ENCODE assay signal across 18 cellular contexts in the genomic region with DNA sequence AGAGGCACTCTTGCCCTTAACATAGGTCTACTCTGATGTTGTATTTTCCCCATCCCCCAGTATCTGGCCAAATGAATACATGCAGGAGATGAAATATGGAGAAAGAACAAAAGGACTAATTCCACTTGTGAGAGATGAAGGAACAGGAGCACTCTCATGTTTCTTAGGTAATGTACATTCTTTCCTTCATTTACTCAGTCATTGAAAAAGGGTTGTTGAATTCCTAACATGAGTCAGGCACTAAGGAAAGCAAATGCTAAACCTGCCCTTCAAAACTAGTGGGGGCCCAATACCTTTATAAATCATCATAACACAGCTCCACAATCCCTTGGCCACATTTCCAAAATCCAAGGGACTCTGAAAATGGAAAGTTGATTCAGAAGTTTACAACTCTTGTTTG.
A peak's percentile ranks its signal among the peaks of the same experiment; 100 is the strongest.
DNase-seq lines count a peak whose midpoint lies in the region; ATAC-seq and TF ChIP-seq lines count a peak whose summit lies in the region.
"Had no signal": no experiment of that assay in that cellular context is flagged by ENCODE, and none has a peak within 500 bp of the region (broad histone marks: within the 10 kb centered on the region; RNA-seq: fewer than 3 reads in every experiment).

No MANE protein-coding gene starts in this region.

- no peaks in the 10 kb centered on the region for H3K79me2 ChIP-seq in neural progenitor cell (ENCODE audit: low read depth)

- H3K36me3 ChIP-seq in cardiac muscle cell (no peaks in the 10 kb centered on the region), heart right ventricle (no peaks in the 10 kb centered on the region), neural progenitor cell (no peaks in the 10 kb centered on the region)
- H3K36me3 ChIP-seq: HAP-1 had no signal

- no peak overlapping the region for H2AFZ ChIP-seq in neural progenitor cell (replicated peaks)

- H3K4me1 ChIP-seq in cardiac muscle cell (ENCODE audit: low read depth), result peaks cover 59% of the 10 kb centered on the region
- H3K4me1 ChIP-seq in heart right ventricle, result peaks cover 0 to 22% (median 12%) of the 10 kb centered on the region in 9 donors
- H3K4me1 ChIP-seq in neural progenitor cell, result no peaks in the 10 kb centered on the region
- H3K4me1 ChIP-seq: HAP-1 had no signal

- no peaks in the 10 kb centered on the region for H3K9me3 ChIP-seq in cardiac muscle cell (ENCODE audit: low read depth)
- H3K9me3 ChIP-seq in heart right ventricle, result no peaks in the 10 kb centered on the region
- H3K9me3 ChIP-seq in neural progenitor cell (ENCODE audit: low read depth), result no peaks in the 10 kb centered on the region
- H3K9me3 ChIP-seq: HAP-1 had no signal

- H3K4me3 ChIP-seq in cardiac muscle cell (no peak overlapping the region), heart right ventricle (no peak overlapping the region), epithelial cell of esophagus (ENCODE audit: low read length) (no peak overlapping the region), neural progenitor cell (no peak overlapping the region)
- H3K4me3 ChIP-seq: HAP-1 had no signal

- H3K9ac ChIP-seq in neural progenitor cell, result no peak overlapping the region

- H3K4me1 Mint-ChIP-seq in nephron (peaks cover 34% of the 10 kb centered on the region), neural progenitor cell (peaks cover 2% of the 10 kb centered on the region)
- H3K4me1 Mint-ChIP-seq: CD14-positive monocyte had no signal

- H3K36me3 Mint-ChIP-seq in nephron (ENCODE audit: low read depth), result no peaks in the 10 kb centered on the region
- no peaks in the 10 kb centered on the region for H3K36me3 Mint-ChIP-seq in neural progenitor cell
- H3K36me3 Mint-ChIP-seq: CD14-positive monocyte had no signal

- no peaks in the 10 kb centered on the region for H4K20me1 ChIP-seq in neural progenitor cell (ENCODE audit: low read depth)

- peak overlapping the region; percentile 32 to 74 (median 48) for H3K27ac Mint-ChIP-seq in nephron
- H3K27ac Mint-ChIP-seq in neural progenitor cell, result no peak overlapping the region

- H3K27me3 ChIP-seq in cardiac muscle cell (no peaks in the 10 kb centered on the region), heart right ventricle (no peaks in the 10 kb centered on the region), neural progenitor cell (no peaks in the 10 kb centered on the region)

- H3K4me2 ChIP-seq in neural progenitor cell, result no peak overlapping the region

- peak overlapping the region; percentile 81 for H3K27ac ChIP-seq in cardiac muscle cell
- H3K27ac ChIP-seq in heart right ventricle, result no peak overlapping the region
- no peak overlapping the region for H3K27ac ChIP-seq in neural progenitor cell

- H3F3A ChIP-seq in neural progenitor cell (ENCODE audit: low read depth), result no peaks in the 10 kb centered on the region

- no peak for ATAC-seq in heart right ventricle

- DNase-seq in cardiac muscle cell (ENCODE audit: low read depth in 1 of 2, low spot score in 1 of 2) (no peak), heart right ventricle (no peak), epithelial cell of esophagus (ENCODE audit: low read depth) (peak; percentile 15), neural progenitor cell (ENCODE audit: low spot score) (no peak), SK-N-DZ (ENCODE audit: low spot score) (no peak), iPS-NIHi7 (ENCODE audit: extremely low spot score) (no peak), NCI-H82 (lab: John Stamatoyannopoulos, UW) (no peak)
- DNase-seq: 8988T, DND-41, MM.1S, NCI-H1092, NCI-H146, NCI-H2029 treated with DMSO at 0.1 percent for 48 hours, RPMI8226, SHP77 treated with DMSO at 0.1 percent for 48 hours had no signal

- H3K27me3 Mint-ChIP-seq in nephron (ENCODE audit: low read depth) (no peaks in the 10 kb centered on the region), neural progenitor cell (ENCODE audit: insufficient read depth, low read depth) (peaks cover 2% of the 10 kb centered on the region)

- H3K9me3 Mint-ChIP-seq in nephron (no peaks in the 10 kb centered on the region), neural progenitor cell (no peaks in the 10 kb centered on the region)

- intact Hi-C loops in heart right ventricle (cut with DNase I), result loop anchor here in 1 of 10 donors (10.0 kb wide), 1 partner anchor 101 kb away; no protein-coding TSS in a partner anchor

- no peak for TF ChIP-seq CTCF in cardiac muscle cell (IDR thresholded peaks at IDR 0.05; ENCODE audit: low read depth, low read length)
- TF ChIP-seq CTCF in heart right ventricle (IDR thresholded peaks at IDR 0.05), result no peak
- TF ChIP-seq CTCF in epithelial cell of esophagus (IDR thresholded peaks at IDR 0.05; ENCODE audit: insufficient read depth, low read depth, low read length, missing control alignments), result no peak
- no peak for TF ChIP-seq CTCF in nephron (IDR thresholded peaks at IDR 0.05; ENCODE audit: unreplicated experiment in 3 of 3)
- TF ChIP-seq CTCF in neural progenitor cell (IDR thresholded peaks at IDR 0.05), result no peak

- H3K4me3 Mint-ChIP-seq in nephron (no peak overlapping the region), neural progenitor cell (no peak overlapping the region)
- H3K4me3 Mint-ChIP-seq: CD14-positive monocyte had no signal
